14 cellular contexts compared by ENCODE assay signal in the genomic region with DNA sequence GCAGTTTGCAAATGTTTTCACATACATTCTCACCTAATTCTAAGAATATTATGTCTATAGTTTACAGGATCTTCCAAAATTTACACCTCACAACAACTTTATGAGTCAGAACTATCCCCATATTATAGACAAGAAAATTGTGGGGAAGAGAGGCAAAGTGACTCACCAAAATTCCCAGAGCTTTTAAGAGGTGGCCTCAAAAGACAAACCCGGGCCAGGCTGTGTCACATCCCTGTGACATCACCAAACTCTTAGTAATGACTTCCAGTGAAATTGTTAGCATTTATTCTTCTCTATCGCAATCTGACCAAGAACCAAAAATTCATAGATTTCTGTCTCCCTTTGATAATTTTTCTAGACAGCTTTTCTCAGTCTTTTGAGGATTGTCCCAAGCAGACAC.
DNase-seq lines count a peak whose midpoint lies in the region; ATAC-seq and TF ChIP-seq lines count a peak whose summit lies in the region.
"Had no signal": no experiment of that assay in that cellular context is flagged by ENCODE, and none has a peak within 500 bp of the region (broad histone marks: within the 10 kb centered on the region; RNA-seq: fewer than 3 reads in every experiment).

No MANE protein-coding gene starts in this region.

- no peaks in the 10 kb centered on the region for H4K20me1 ChIP-seq in osteoblast (ENCODE audit: insufficient read depth, low read length)

- H3K27ac ChIP-seq in SJSA1 (peak overlapping the region; percentile 97), osteoblast (ENCODE audit: low read depth, low read length) (peak overlapping the region; percentile 82)

- H3K4me1 Mint-ChIP-seq in stimulated activated effector memory CD8-positive, alpha-beta T cell treated with anti-CD3 and anti-CD28 coated beads, Interleukin-12 subunit alpha, Interleukin-12 subunit beta, amount 100 ng/mL, for 72 hours, result no peaks in the 10 kb centered on the region
- H3K4me1 Mint-ChIP-seq: activated CD4-positive, alpha-beta memory T cell treated with anti-CD3 and anti-CD28 coated beads, Interleukin-2, amount 10 ng/mL, durations not matched to agents 7 days and 5 days had no signal

- H3K9me3 ChIP-seq in SJSA1 (replicated peaks) (no peaks in the 10 kb centered on the region), osteoblast (ENCODE audit: low read depth, low read length) (no peaks in the 10 kb centered on the region)

- TF ChIP-seq CTCF in fibroblast of pulmonary artery (IDR thresholded peaks at IDR 0.05; ENCODE audit: low read length, missing control alignments) (no peak), osteoblast (IDR thresholded peaks at IDR 0.05; ENCODE audit: extremely low read depth, low read depth, low read length) (no peak)

- H3K79me2 ChIP-seq in osteoblast (ENCODE audit: insufficient read depth, low read length), result no peaks in the 10 kb centered on the region

- peak overlapping the region; percentile 60 for H3K4me2 ChIP-seq in osteoblast (ENCODE audit: insufficient read depth, low read length)

- peaks cover 45% of the 10 kb centered on the region for H3K4me1 ChIP-seq in SJSA1 (replicated peaks)
- H3K4me1 ChIP-seq in osteoblast (ENCODE audit: insufficient read depth, low read length), result peaks cover 34% of the 10 kb centered on the region

- no peak overlapping the region for H3K27ac Mint-ChIP-seq in stimulated activated effector memory CD8-positive, alpha-beta T cell treated with anti-CD3 and anti-CD28 coated beads, Interleukin-12 subunit alpha, Interleukin-12 subunit beta, amount 100 ng/mL, for 72 hours
- H3K27ac Mint-ChIP-seq: activated CD4-positive, alpha-beta memory T cell treated with anti-CD3 and anti-CD28 coated beads, Interleukin-2, amount 10 ng/mL, durations not matched to agents 7 days and 5 days; activated naive CD4-positive, alpha-beta T cell treated with anti-CD3 and anti-CD28 coated beads, Interleukin-2, amount 50 U/mL, for 72 hours; CD4-positive, alpha-beta T cell; effector memory CD8-positive, alpha-beta T cell had no signal

- DNase-seq in EH (ENCODE audit: low read depth), result peak; percentile 91
- DNase-seq in SJSA1 (ENCODE audit: low read depth in 1 of 2, low spot score in 2 of 2), result peak; percentile 64 to 72
- DNase-seq in fibroblast of pulmonary artery (ENCODE audit: low read depth), result peak; percentile 44
- peak; percentile 82 for DNase-seq in osteoblast (ENCODE audit: insufficient read length, low spot score, missing footprints)
- DNase-seq in NCI-H446 treated with DMSO at 0.1 percent for 48 hours (lab: John Stamatoyannopoulos, UW), result no peak
- DNase-seq in stimulated activated effector memory CD8-positive, alpha-beta T cell treated with anti-CD3 and anti-CD28 coated beads, Interleukin-12 subunit alpha, Interleukin-12 subunit beta, amount 100 ng/mL, for 72 hours (ENCODE audit: low spot score in 2 of 2), result no peak
- DNase-seq in SKM-1 (lab: John Stamatoyannopoulos, UW; ENCODE audit: unreplicated experiment), result no peak
- DNase-seq: activated CD4-positive, alpha-beta memory T cell treated with anti-CD3 and anti-CD28 coated beads, Interleukin-2, amount 10 ng/mL, durations not matched to agents 7 days and 5 days; CD4-positive, alpha-beta T cell; effector memory CD8-positive, alpha-beta T cell; NCI-H345; substantia nigra had no signal

- H3K36me3 Mint-ChIP-seq in stimulated activated effector memory CD8-positive, alpha-beta T cell treated with anti-CD3 and anti-CD28 coated beads, Interleukin-12 subunit alpha, Interleukin-12 subunit beta, amount 100 ng/mL, for 72 hours, result no peaks in the 10 kb centered on the region
- H3K36me3 Mint-ChIP-seq: activated naive CD4-positive, alpha-beta T cell treated with anti-CD3 and anti-CD28 coated beads, Interleukin-2, amount 50 U/mL, for 72 hours had no signal

- no peak for ATAC-seq in GM18519 (IDR thresholded peaks at IDR 0.05; ENCODE audit: low FRiP score, unreplicated experiment)
- ATAC-seq in stimulated activated effector memory CD8-positive, alpha-beta T cell treated with anti-CD3 and anti-CD28 coated beads, Interleukin-12 subunit alpha, Interleukin-12 subunit beta, amount 100 ng/mL, for 72 hours, result no peak
- ATAC-seq: activated naive CD4-positive, alpha-beta T cell treated with anti-CD3 and anti-CD28 coated beads, Interleukin-2, amount 50 U/mL, for 72 hours; effector memory CD8-positive, alpha-beta T cell had no signal

- H3K9me3 Mint-ChIP-seq in stimulated activated effector memory CD8-positive, alpha-beta T cell treated with anti-CD3 and anti-CD28 coated beads, Interleukin-12 subunit alpha, Interleukin-12 subunit beta, amount 100 ng/mL, for 72 hours, result no peaks in the 10 kb centered on the region
- H3K9me3 Mint-ChIP-seq: activated CD4-positive, alpha-beta memory T cell treated with anti-CD3 and anti-CD28 coated beads, Interleukin-2, amount 10 ng/mL, durations not matched to agents 7 days and 5 days; activated naive CD4-positive, alpha-beta T cell treated with anti-CD3 and anti-CD28 coated beads, Interleukin-2, amount 50 U/mL, for 72 hours; CD4-positive, alpha-beta T cell; effector memory CD8-positive, alpha-beta T cell had no signal

- H3K27me3 ChIP-seq in SJSA1 (replicated peaks) (no peaks in the 10 kb centered on the region), osteoblast (ENCODE audit: insufficient read depth, low read length) (no peaks in the 10 kb centered on the region)

- H3K36me3 ChIP-seq in SJSA1, result no peaks in the 10 kb centered on the region
- no peaks in the 10 kb centered on the region for H3K36me3 ChIP-seq in osteoblast (ENCODE audit: insufficient read depth, low read length)

- no peak overlapping the region for H3K4me3 Mint-ChIP-seq in stimulated activated effector memory CD8-positive, alpha-beta T cell treated with anti-CD3 and anti-CD28 coated beads, Interleukin-12 subunit alpha, Interleukin-12 subunit beta, amount 100 ng/mL, for 72 hours
- H3K4me3 Mint-ChIP-seq: activated CD4-positive, alpha-beta memory T cell treated with anti-CD3 and anti-CD28 coated beads, Interleukin-2, amount 10 ng/mL, durations not matched to agents 7 days and 5 days; CD4-positive, alpha-beta T cell; effector memory CD8-positive, alpha-beta T cell had no signal

- H3K4me3 ChIP-seq in SJSA1 (no peak overlapping the region), fibroblast of pulmonary artery (replicated peaks; ENCODE audit: low read depth, low read length) (no peak overlapping the region), osteoblast (ENCODE audit: insufficient read depth, low read length) (peak overlapping the region; percentile 14)

- no peak overlapping the region for H2AFZ ChIP-seq in osteoblast (ENCODE audit: low read length)

Comparison
In these comparisons a context has a peak if more than half of its experiments do, and no peak if none do; other contexts are left out.
1. DNase-seq: peak in EH (single experiment), SJSA1 (2 of 2), fibroblast of pulmonary artery (single experiment) and osteoblast (single experiment); none in NCI-H446 treated with DMSO at 0.1 percent for 48 hours (single experiment), stimulated activated effector memory CD8-positive, alpha-beta T cell treated with anti-CD3 and anti-CD28 coated beads, Interleukin-12 subunit alpha, Interleukin-12 subunit beta, amount 100 ng/mL, for 72 hours (0 of 2) and SKM-1 (single experiment).